ENCODE assay signal across 22 cellular contexts in the genomic region with DNA sequence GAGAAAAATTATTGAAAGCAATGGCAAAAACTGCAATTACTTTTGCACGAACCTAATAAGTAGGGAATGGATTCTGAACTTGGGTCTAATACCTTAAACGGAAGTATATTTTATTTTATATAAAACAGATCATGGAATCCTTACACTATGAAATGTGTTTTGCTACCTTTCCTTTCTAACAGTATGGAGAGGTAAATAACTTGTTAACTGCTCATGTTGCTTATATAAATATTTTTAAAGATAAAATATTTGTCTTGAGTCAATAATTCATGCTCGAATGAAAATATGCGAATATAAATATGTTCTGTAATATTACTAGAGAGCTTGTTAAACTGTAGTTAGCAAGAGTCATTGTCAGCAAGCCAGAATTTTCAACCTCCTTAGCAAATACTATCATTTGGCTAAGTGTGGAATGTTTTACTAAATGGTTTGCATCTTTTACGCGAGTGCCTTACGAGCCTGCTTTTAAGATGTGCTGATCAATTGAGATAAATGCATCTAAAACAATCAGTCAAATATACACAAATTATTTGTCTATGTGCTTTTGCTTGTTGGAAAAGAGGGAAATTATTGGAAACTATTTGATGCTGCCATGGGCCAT.
"Had no signal": no experiment of that assay in that cellular context is flagged by ENCODE, and none has a peak within 500 bp of the region (broad histone marks: within the 10 kb centered on the region; RNA-seq: fewer than 3 reads in every experiment).

No MANE protein-coding gene starts in this region.

- H3K4me1 Mint-ChIP-seq: T-cell had no signal

- H3K4me3 Mint-ChIP-seq: T-cell; T-helper 1 cell treated with Interleukin-12 subunit alpha and Interleukin-12 subunit beta and Interleukin-4 antibody, amounts not matched to agents 30 μg/mL and 1 μg/mL, for 36 hours had no signal

- ATAC-seq: T-cell had no signal

- DNase-seq: KBM-7; MM.1S; NCI-H1105; NCI-H1417; NCI-H146; NCI-H1694 treated with DMSO at 0.1 percent for 48 hours; NCI-H1930; NCI-H2081; NCI-H2107; NCI-H2227 treated with DMSO at 0.1 percent for 48 hours; NCI-H524; NCI-H82; NK-92 treated with Interleukin-12 subunit alpha and Interleukin-12 subunit beta, amount 100 ng/mL, for 24 hours; PC-9; Right ventricle myocardium superior; RPMI8226; SIG-M5; SW 1271; T-cell had no signal

- H3K9me3 Mint-ChIP-seq: T-helper 1 cell treated with Interleukin-12 subunit alpha and Interleukin-12 subunit beta and Interleukin-4 antibody, amounts not matched to agents 30 μg/mL and 1 μg/mL, for 36 hours had no signal

- H3K36me3 Mint-ChIP-seq: T-cell had no signal

- H3K27ac Mint-ChIP-seq: T-cell; T-helper 1 cell treated with Interleukin-12 subunit alpha and Interleukin-12 subunit beta and Interleukin-4 antibody, amounts not matched to agents 30 μg/mL and 1 μg/mL, for 36 hours had no signal

- H3K27ac ChIP-seq: PC-9, SJSA1, SK-N-MC had no signal
